Comparison of ENCODE assay signal across 31 cellular contexts in genomic region chr12:6437586-6437985, GRCh38. TPM values are rescaled to one million over a fixed set of nuclear protein-coding genes. Genes with fewer than 3 reads are reported as not detected.
A peak's percentile ranks its signal among the peaks of the same experiment; 100 is the strongest.
DNase-seq lines count a peak whose midpoint lies in the region; ATAC-seq, FAIRE-seq and TF ChIP-seq lines count a peak whose summit lies in the region.
"Had no signal": no experiment of that assay in that cellular context is flagged by ENCODE, and none has a peak within 500 bp of the region (broad histone marks: within the 10 kb centered on the region; RNA-seq: fewer than 3 reads in every experiment).

No MANE protein-coding gene starts in this region.

- H3K27me3 ChIP-seq in OCI-LY1 (ENCODE audit: insufficient read depth, low read length) (no peaks in the 10 kb centered on the region), HepG2 (ENCODE audit: control insufficient read depth in 1 of 2, insufficient read depth in 2 of 2, low read length in 2 of 2) (no peaks in the 10 kb centered on the region; a peak in 2 of 5 replicates), psoas muscle (ENCODE audit: insufficient read depth in 3 of 3, low read length in 2 of 3) (no peaks in the 10 kb centered on the region)
- H3K27me3 ChIP-seq: testis had no signal

- TF ChIP-seq POLR2A in HepG2 (IDR thresholded peaks at IDR 0.05; ENCODE audit: insufficient read depth in 1 of 2, low read depth in 2 of 2, low read length in 2 of 2): no peak

- TF ChIP-seq EP300 in HepG2 (IDR thresholded peaks at IDR 0.05; ENCODE audit: low read depth in 2 of 2, low read length in 2 of 2): no peak
- TF ChIP-seq EP300 in HepG2 (CRISPR knock-in tag; IDR thresholded peaks at IDR 0.05; ENCODE audit: borderline replicate concordance): no peak

- H3K79me2 ChIP-seq in OCI-LY1 (ENCODE audit: insufficient read depth, low read length): no peaks in the 10 kb centered on the region
- H3K79me2 ChIP-seq in HepG2 (ENCODE audit: insufficient read depth, low read length): no peaks in the 10 kb centered on the region

- peaks cover 41% of the 10 kb centered on the region for H3K4me1 Mint-ChIP-seq in activated CD4-positive, alpha-beta T cell treated with anti-CD3 and anti-CD28 coated beads, Interleukin-2, amount 10 ng/mL, durations not matched to agents 24 days and 14 days

- no peak for TF ChIP-seq RAD21 in HepG2 (CRISPR knock-in tag; IDR thresholded peaks at IDR 0.05)

- no peak for FAIRE-seq in HepG2 (lab: Jason Lieb, UNC)
- no peak for FAIRE-seq in frontal cortex (lab: Jason Lieb, UNC)
- FAIRE-seq: GM12891, HTR-8/SVneo, K562 had no signal

- no peaks in the 10 kb centered on the region for H3K27me3 Mint-ChIP-seq in activated CD4-positive, alpha-beta T cell treated with anti-CD3 and anti-CD28 coated beads, Interleukin-2, amount 10 ng/mL, durations not matched to agents 24 days and 14 days

- H3F3A ChIP-seq in OCI-LY1 (ENCODE audit: insufficient read depth, low read length): 0 out of 2 replicates have a peak, but pooled peaks cover 4% of the 10 kb centered on the region

- intact Hi-C loops in activated CD4-positive, alpha-beta T cell treated with anti-CD3 and anti-CD28 coated beads, Interleukin-2, amount 10 ng/mL, durations not matched to agents 24 days and 14 days (cut with micrococcal nuclease): no loop called here
- intact Hi-C loops in HepG2 (cut with micrococcal nuclease; ENCODE audit: unreplicated experiment) (no loop called here), psoas muscle (cut with DNase I) (no loop called here)

- ATAC-seq in HepG2: no peak
- no peak for ATAC-seq in psoas muscle
- ATAC-seq: K562 had no signal

- 53% methylated on average over 3 of the region's 3 CpGs for WGBS in HepG2 (ENCODE audit: low lambda C conversion rate)
- WGBS in psoas muscle, 3 donors: 82 to 91% (median 88%) methylated on average over 3 of the region's 3 CpGs

- no peaks in the 10 kb centered on the region for H3K9me3 Mint-ChIP-seq in activated CD4-positive, alpha-beta T cell treated with anti-CD3 and anti-CD28 coated beads, Interleukin-2, amount 10 ng/mL, durations not matched to agents 24 days and 14 days
- H3K9me3 Mint-ChIP-seq: activated T-helper 2 cell treated with anti-CD3 and anti-CD28 coated beads, Interferon-gamma antibody, Interleukin-2, Interleukin-4, amounts not matched to agents 10 μg/mL and 5 μg/mL and 100 μg/mL, durations not matched to agents 14 hours and 24 hours and 36 hours; immature natural killer cell; nephron progenitor cell had no signal

- no peak for DNase-seq in activated CD4-positive, alpha-beta T cell treated with anti-CD3 and anti-CD28 coated beads, Interleukin-2, amount 10 ng/mL, durations not matched to agents 24 days and 14 days
- DNase-seq in activated CD4-positive, alpha-beta T cell treated with anti-CD3 and anti-CD28 coated beads, Interleukin-2, amount 50 U/mL, for 4 hours: no peak
- DNase-seq in HepG2 (ENCODE audit: low spot score): no peak
- DNase-seq in frontal cortex (ENCODE audit: low spot score in 2 of 2): no peak
- no peak for DNase-seq in psoas muscle
- DNase-seq: 8988T; activated CD4-positive, alpha-beta T cell treated with anti-CD3 and anti-CD28 coated beads for 4 hours; caudate nucleus; COR-L47; effector CD8-positive, alpha-beta T cell; H7; immature natural killer cell; NCI-H1092; NCI-H1694; NCI-H2171; NCI-H82; nephron progenitor cell; SIG-M5; stimulated activated naive CD4-positive, alpha-beta T cell; testis had no signal

- CTCF ChIA-PET in HepG2 (lab: Yijun Ruan, JAX; ENCODE audit: low intra/inter-chr PET ratio, low total read pairs): no interaction called here

- no peaks in the 10 kb centered on the region for H3K36me3 ChIP-seq in OCI-LY1 (ENCODE audit: insufficient read depth, low read length)
- H3K36me3 ChIP-seq in HepG2 (replicated peaks in 1 of 2; ENCODE audit: control insufficient read depth in 1 of 2, insufficient read depth in 2 of 2, low read length in 2 of 2): no peaks in the 10 kb centered on the region
- H3K36me3 ChIP-seq in psoas muscle (ENCODE audit: insufficient read depth in 1 of 2, low read depth in 1 of 2): peaks cover 0 to 19% of the 10 kb centered on the region in 2 donors

- H3K9ac ChIP-seq in OCI-LY1 (ENCODE audit: low read length) (no peak overlapping the region), HepG2 (ENCODE audit: insufficient read depth, low read depth, low read length) (no peak overlapping the region)

- no TSS peak for BruUV-seq in HepG2 (replicated peaks; lab: Mats Ljungman, UMichigan)

- H3K36me3 Mint-ChIP-seq in activated CD4-positive, alpha-beta T cell treated with anti-CD3 and anti-CD28 coated beads, Interleukin-2, amount 10 ng/mL, durations not matched to agents 24 days and 14 days (ENCODE audit: low read depth): no peaks in the 10 kb centered on the region

- TF ChIP-seq CTCF in OCI-LY1 (IDR thresholded peaks at IDR 0.05; ENCODE audit: low read length) (no peak), HepG2 (CRISPR knock-in tag; IDR thresholded peaks at IDR 0.05) (no peak), psoas muscle (IDR thresholded peaks at IDR 0.05) (no peak)

- in situ Hi-C loops in HepG2 (cut with HindIII; ENCODE audit: extremely low pct_ligation_motif_present, low pct_unique_long_range_greater_than_20kb): no loop called here

- H3K4me3 Mint-ChIP-seq in activated CD4-positive, alpha-beta T cell treated with anti-CD3 and anti-CD28 coated beads, Interleukin-2, amount 10 ng/mL, durations not matched to agents 24 days and 14 days: no peak overlapping the region
- H3K4me3 Mint-ChIP-seq: immature natural killer cell, nephron progenitor cell had no signal

- peak overlapping the region; percentile 57 for H3K27ac Mint-ChIP-seq in activated CD4-positive, alpha-beta T cell treated with anti-CD3 and anti-CD28 coated beads, Interleukin-2, amount 10 ng/mL, durations not matched to agents 24 days and 14 days
- H3K27ac Mint-ChIP-seq: activated T-helper 2 cell treated with anti-CD3 and anti-CD28 coated beads, Interferon-gamma antibody, Interleukin-2, Interleukin-4, amounts not matched to agents 10 μg/mL and 5 μg/mL and 100 μg/mL, durations not matched to agents 14 hours and 24 hours and 36 hours; nephron progenitor cell had no signal

- H3K27ac ChIP-seq in OCI-LY1 (ENCODE audit: low read depth, low read length, poor library complexity, severe bottlenecking) (peak overlapping the region; percentile 50), HepG2 (ENCODE audit: extremely low read length, insufficient read depth, low read length) (no peak overlapping the region), psoas muscle (no peak overlapping the region)
- H3K27ac ChIP-seq: C4-2B, coronary artery, epithelial cell of prostate, testis had no signal

- H3K4me3 ChIP-seq in OCI-LY1 (ENCODE audit: low read depth, low read length, poor library complexity, severe bottlenecking): no peak overlapping the region
- H3K4me3 ChIP-seq in HepG2 (replicated peaks in 1 of 3; ENCODE audit: insufficient read depth in 1 of 3, low read depth in 2 of 3, low read length in 3 of 3): no peak overlapping the region
- H3K4me3 ChIP-seq in psoas muscle: no peak overlapping the region
- H3K4me3 ChIP-seq: coronary artery, K562, testis had no signal

- H3K9me2 ChIP-seq in OCI-LY1 (ENCODE audit: low read depth, low read length): no peaks in the 10 kb centered on the region

- H2AFZ ChIP-seq in OCI-LY1 (ENCODE audit: low read length) (no peak overlapping the region), HepG2 (ENCODE audit: low read length) (no peak overlapping the region)

- H3K4me2 ChIP-seq in OCI-LY1 (ENCODE audit: low read length) (no peak overlapping the region), HepG2 (ENCODE audit: low read depth, low read length) (no peak overlapping the region)

- no peaks in the 10 kb centered on the region for H3K9me3 ChIP-seq in OCI-LY1 (ENCODE audit: low read length)
- no peaks in the 10 kb centered on the region for H3K9me3 ChIP-seq in HepG2 (ENCODE audit: low read length)
- no peaks in the 10 kb centered on the region for H3K9me3 ChIP-seq in psoas muscle
- H3K9me3 ChIP-seq: testis had no signal

- H3K4me1 ChIP-seq in OCI-LY1 (ENCODE audit: insufficient read depth, low read length, severe bottlenecking): peaks cover 45% of the 10 kb centered on the region
- peaks cover 17% of the 10 kb centered on the region for H3K4me1 ChIP-seq in HepG2 (ENCODE audit: insufficient read depth, low read length)
- no peaks in the 10 kb centered on the region for H3K4me1 ChIP-seq in psoas muscle
- H3K4me1 ChIP-seq: testis had no signal

- H4K20me1 ChIP-seq in OCI-LY1 (ENCODE audit: insufficient read depth, low read length) (no peaks in the 10 kb centered on the region), HepG2 (ENCODE audit: insufficient read depth, low read length) (no peaks in the 10 kb centered on the region)

- POLR2A ChIA-PET in HepG2 (lab: Yijun Ruan, JAX): interaction anchor here (1.0 to 2.1 kb wide), 2 partner anchors 14 to 97 kb away, joined by 3 to 8 read pairs; partner anchors contain the start of genes GAPDH and TAPBPL

RNA-seq across cellular contexts. Expression of gene CD27, which starts 7.2 kb away (rescaled TPM):
- total RNA-seq in activated CD4-positive, alpha-beta T cell treated with anti-CD3 and anti-CD28 coated beads, Interleukin-2, amount 10 ng/mL, durations not matched to agents 24 days and 14 days: 74.0 and 77.7 TPM in 2 replicates
- total RNA-seq in HepG2 (2016; rRNA removed; fragmentation: Illumina TruSeq; extraction: Trizol): not detected in 2 replicates
- not detected in 2 replicates for total RNA-seq in HepG2 (2016; cell fraction: cytosol; rRNA removed; fragmentation: Illumina TruSeq; extraction: Trizol; ENCODE audit: low read depth)
- total RNA-seq in HepG2 (2016; cell fraction: insoluble cytoplasmic fraction; rRNA removed; fragmentation: Illumina TruSeq; extraction: Trizol): not detected in 2 replicates
- total RNA-seq in HepG2 (2016; cell fraction: membrane; rRNA removed; fragmentation: Illumina TruSeq; extraction: Trizol): not detected in 2 replicates
- not detected in 2 replicates for total RNA-seq in HepG2 (2016; cell fraction: nucleus; rRNA removed; fragmentation: Illumina TruSeq; extraction: Trizol)
- polyA plus RNA-seq in HepG2 (2011; rRNA removed): 0.12 and 0.18 TPM in 2 replicates
- 0.05 and 0.15 TPM in 2 replicates for polyA plus RNA-seq in HepG2 (2011; cell fraction: cytosol; rRNA removed)
- not detected in 2 replicates for polyA plus RNA-seq in HepG2 (2011; cell fraction: nucleus; rRNA removed)
- 0.17 TPM in 1 of 2 replicates, not detected in the other for polyA plus RNA-seq in HepG2 (2012)
- polyA plus RNA-seq in HepG2 (2016; cell fraction: cytosol; fragmentation: Illumina TruSeq; extraction: Trizol; ENCODE audit: low read depth): not detected in 2 replicates
- not detected in 2 replicates for polyA plus RNA-seq in HepG2 (2016; cell fraction: insoluble cytoplasmic fraction; fragmentation: Illumina TruSeq; extraction: Trizol; ENCODE audit: low read depth)
- polyA plus RNA-seq in HepG2 (2016; cell fraction: membrane; fragmentation: Illumina TruSeq; extraction: Trizol; ENCODE audit: low read depth): not detected in 2 replicates
- not detected in 2 replicates for polyA plus RNA-seq in HepG2 (2016; cell fraction: nucleus; fragmentation: Illumina TruSeq; extraction: Trizol; ENCODE audit: insufficient read depth, low read depth)
- 0.18 and 0.23 TPM in 2 replicates for polyA minus RNA-seq in HepG2 (2011; rRNA and poly(A)+ RNA removed; ENCODE audit: low replicate concordance)
- polyA minus RNA-seq in HepG2 (2011; cell fraction: cytosol; rRNA and poly(A)+ RNA removed): not detected in 2 replicates
- not detected in 2 replicates for polyA minus RNA-seq in HepG2 (2011; cell fraction: nucleus; rRNA and poly(A)+ RNA removed)
- 0.41 TPM for total RNA-seq in frontal cortex
- under 1 TPM in 2 of 4 donors, not detected in 2; 0.28 to 0.29 TPM for total RNA-seq in psoas muscle
- under 1 TPM in 1 of 3 donors, not detected in 2; 0.10 TPM for polyA plus RNA-seq in psoas muscle
- total RNA-seq: H7, M059J, NCI-H460, osteoblast had no signal
- polyA plus RNA-seq: K562 had no signal

RNA-seq across cellular contexts. Expression of gene TAPBPL, which starts 14.3 kb away (rescaled TPM):
- total RNA-seq in activated CD4-positive, alpha-beta T cell treated with anti-CD3 and anti-CD28 coated beads, Interleukin-2, amount 10 ng/mL, durations not matched to agents 24 days and 14 days: 31.9 and 33.0 TPM in 2 replicates
- total RNA-seq in HepG2 (2016; rRNA removed; fragmentation: Illumina TruSeq; extraction: Trizol): 3.2 and 10.0 TPM in 2 replicates
- total RNA-seq in HepG2 (2016; cell fraction: cytosol; rRNA removed; fragmentation: Illumina TruSeq; extraction: Trizol; ENCODE audit: low read depth): 1.6 and 1.7 TPM in 2 replicates
- 3.4 and 9.9 TPM in 2 replicates for total RNA-seq in HepG2 (2016; cell fraction: insoluble cytoplasmic fraction; rRNA removed; fragmentation: Illumina TruSeq; extraction: Trizol)
- 1.8 and 2.5 TPM in 2 replicates for total RNA-seq in HepG2 (2016; cell fraction: membrane; rRNA removed; fragmentation: Illumina TruSeq; extraction: Trizol)
- 9.2 and 10.0 TPM in 2 replicates for total RNA-seq in HepG2 (2016; cell fraction: nucleus; rRNA removed; fragmentation: Illumina TruSeq; extraction: Trizol)
- polyA plus RNA-seq in HepG2 (2011; rRNA removed): 14.0 and 14.5 TPM in 2 replicates
- polyA plus RNA-seq in HepG2 (2011; cell fraction: cytosol; rRNA removed): 10.0 and 15.1 TPM in 2 replicates
- polyA plus RNA-seq in HepG2 (2011; cell fraction: nucleus; rRNA removed): 23.3 and 24.2 TPM in 2 replicates
- 4.2 and 4.3 TPM in 2 replicates for polyA plus RNA-seq in HepG2 (2012)
- polyA plus RNA-seq in HepG2 (2016; cell fraction: cytosol; fragmentation: Illumina TruSeq; extraction: Trizol; ENCODE audit: low read depth): 1.7 TPM in 2 replicates
- polyA plus RNA-seq in HepG2 (2016; cell fraction: insoluble cytoplasmic fraction; fragmentation: Illumina TruSeq; extraction: Trizol; ENCODE audit: low read depth): 3.3 and 4.4 TPM in 2 replicates
- 2.9 and 3.9 TPM in 2 replicates for polyA plus RNA-seq in HepG2 (2016; cell fraction: membrane; fragmentation: Illumina TruSeq; extraction: Trizol; ENCODE audit: low read depth)
- 12.3 and 14.0 TPM in 2 replicates for polyA plus RNA-seq in HepG2 (2016; cell fraction: nucleus; fragmentation: Illumina TruSeq; extraction: Trizol; ENCODE audit: insufficient read depth, low read depth)
- 0.84 and 17.6 TPM in 2 replicates for polyA minus RNA-seq in HepG2 (2011; rRNA and poly(A)+ RNA removed; ENCODE audit: low replicate concordance)
- polyA minus RNA-seq in HepG2 (2011; cell fraction: cytosol; rRNA and poly(A)+ RNA removed): 3.3 and 3.5 TPM in 2 replicates
- polyA minus RNA-seq in HepG2 (2011; cell fraction: nucleus; rRNA and poly(A)+ RNA removed): 14.5 and 16.5 TPM in 2 replicates
- total RNA-seq in frontal cortex: 0.82 TPM
- total RNA-seq in psoas muscle: 10 to 100 TPM in 1 of 4 donors, 1 to 10 TPM in 3; 6.4 to 11.3 (median 8.4) TPM
- 1 to 10 TPM; 4.6 to 8.4 (median 4.9) TPM for polyA plus RNA-seq in psoas muscle

RNA-seq across cellular contexts. Expression of gene VAMP1, which starts 32.9 kb away (rescaled TPM):
- total RNA-seq in activated CD4-positive, alpha-beta T cell treated with anti-CD3 and anti-CD28 coated beads, Interleukin-2, amount 10 ng/mL, durations not matched to agents 24 days and 14 days: 50.0 and 51.2 TPM in 2 replicates
- total RNA-seq in HepG2 (2016; rRNA removed; fragmentation: Illumina TruSeq; extraction: Trizol): 0.45 and 2.5 TPM in 2 replicates
- 0.81 TPM in 1 of 2 replicates, not detected in the other for total RNA-seq in HepG2 (2016; cell fraction: cytosol; rRNA removed; fragmentation: Illumina TruSeq; extraction: Trizol; ENCODE audit: low read depth)
- 0.97 and 3.1 TPM in 2 replicates for total RNA-seq in HepG2 (2016; cell fraction: insoluble cytoplasmic fraction; rRNA removed; fragmentation: Illumina TruSeq; extraction: Trizol)
- 0.59 and 0.68 TPM in 2 replicates for total RNA-seq in HepG2 (2016; cell fraction: membrane; rRNA removed; fragmentation: Illumina TruSeq; extraction: Trizol)
- total RNA-seq in HepG2 (2016; cell fraction: nucleus; rRNA removed; fragmentation: Illumina TruSeq; extraction: Trizol): 5.5 and 5.9 TPM in 2 replicates
- polyA plus RNA-seq in HepG2 (2011; rRNA removed): 7.4 and 8.0 TPM in 2 replicates
- 2.5 and 2.8 TPM in 2 replicates for polyA plus RNA-seq in HepG2 (2011; cell fraction: cytosol; rRNA removed)
- 25.6 and 29.4 TPM in 2 replicates for polyA plus RNA-seq in HepG2 (2011; cell fraction: nucleus; rRNA removed)
- 3.2 and 3.5 TPM in 2 replicates for polyA plus RNA-seq in HepG2 (2012)
- 0.18 and 0.24 TPM in 2 replicates for polyA plus RNA-seq in HepG2 (2016; cell fraction: cytosol; fragmentation: Illumina TruSeq; extraction: Trizol; ENCODE audit: low read depth)
- 1.4 and 2.2 TPM in 2 replicates for polyA plus RNA-seq in HepG2 (2016; cell fraction: insoluble cytoplasmic fraction; fragmentation: Illumina TruSeq; extraction: Trizol; ENCODE audit: low read depth)
- 0.49 and 0.91 TPM in 2 replicates for polyA plus RNA-seq in HepG2 (2016; cell fraction: membrane; fragmentation: Illumina TruSeq; extraction: Trizol; ENCODE audit: low read depth)
- polyA plus RNA-seq in HepG2 (2016; cell fraction: nucleus; fragmentation: Illumina TruSeq; extraction: Trizol; ENCODE audit: insufficient read depth, low read depth): 12.1 and 15.4 TPM in 2 replicates
- 5.9 and 16.5 TPM in 2 replicates for polyA minus RNA-seq in HepG2 (2011; rRNA and poly(A)+ RNA removed; ENCODE audit: low replicate concordance)
- polyA minus RNA-seq in HepG2 (2011; cell fraction: cytosol; rRNA and poly(A)+ RNA removed): 0.99 and 1.8 TPM in 2 replicates
- 9.4 and 13.9 TPM in 2 replicates for polyA minus RNA-seq in HepG2 (2011; cell fraction: nucleus; rRNA and poly(A)+ RNA removed)
- total RNA-seq in frontal cortex: 1.2 TPM
- 1 to 10 TPM; 1.5 to 6.2 (median 3.2) TPM for total RNA-seq in psoas muscle
- polyA plus RNA-seq in psoas muscle: 10 to 100 TPM in 1 of 3 donors, 1 to 10 TPM in 2; 1.9 to 16.9 (median 2.1) TPM

RNA-seq across cellular contexts. Expression of gene LTBR, which starts 53.6 kb away (rescaled TPM):
- 1.7 and 2.1 TPM in 2 replicates for total RNA-seq in activated CD4-positive, alpha-beta T cell treated with anti-CD3 and anti-CD28 coated beads, Interleukin-2, amount 10 ng/mL, durations not matched to agents 24 days and 14 days
- total RNA-seq in HepG2 (2016; rRNA removed; fragmentation: Illumina TruSeq; extraction: Trizol) (12.1 and 34.8 TPM in 2 replicates), frontal cortex (2.4 TPM), psoas muscle (10 to 100 TPM; 23.7 to 38.6 (median 34.1) TPM)
- total RNA-seq in HepG2 (2016; cell fraction: cytosol; rRNA removed; fragmentation: Illumina TruSeq; extraction: Trizol; ENCODE audit: low read depth): 24.4 and 24.5 TPM in 2 replicates
- 11.6 and 40.0 TPM in 2 replicates for total RNA-seq in HepG2 (2016; cell fraction: insoluble cytoplasmic fraction; rRNA removed; fragmentation: Illumina TruSeq; extraction: Trizol)
- 34.7 and 35.3 TPM in 2 replicates for total RNA-seq in HepG2 (2016; cell fraction: membrane; rRNA removed; fragmentation: Illumina TruSeq; extraction: Trizol)
- 39.7 and 43.6 TPM in 2 replicates for total RNA-seq in HepG2 (2016; cell fraction: nucleus; rRNA removed; fragmentation: Illumina TruSeq; extraction: Trizol)
- polyA plus RNA-seq in HepG2 (2011; rRNA removed) (31.4 and 39.0 TPM in 2 replicates), psoas muscle (10 to 100 TPM; 15.3 to 38.8 (median 34.5) TPM)
- 23.7 and 29.3 TPM in 2 replicates for polyA plus RNA-seq in HepG2 (2011; cell fraction: cytosol; rRNA removed)
- 82.9 and 92.1 TPM in 2 replicates for polyA plus RNA-seq in HepG2 (2011; cell fraction: nucleus; rRNA removed)
- 25.8 and 37.8 TPM in 2 replicates for polyA plus RNA-seq in HepG2 (2012)
- 19.3 and 21.0 TPM in 2 replicates for polyA plus RNA-seq in HepG2 (2016; cell fraction: cytosol; fragmentation: Illumina TruSeq; extraction: Trizol; ENCODE audit: low read depth)
- polyA plus RNA-seq in HepG2 (2016; cell fraction: insoluble cytoplasmic fraction; fragmentation: Illumina TruSeq; extraction: Trizol; ENCODE audit: low read depth): 16.0 and 16.4 TPM in 2 replicates
- polyA plus RNA-seq in HepG2 (2016; cell fraction: membrane; fragmentation: Illumina TruSeq; extraction: Trizol; ENCODE audit: low read depth): 27.4 and 28.3 TPM in 2 replicates
- polyA plus RNA-seq in HepG2 (2016; cell fraction: nucleus; fragmentation: Illumina TruSeq; extraction: Trizol; ENCODE audit: insufficient read depth, low read depth): 117 and 123 TPM in 2 replicates
- polyA minus RNA-seq in HepG2 (2011; rRNA and poly(A)+ RNA removed; ENCODE audit: low replicate concordance): 16.2 and 29.7 TPM in 2 replicates
- 11.5 and 14.0 TPM in 2 replicates for polyA minus RNA-seq in HepG2 (2011; cell fraction: cytosol; rRNA and poly(A)+ RNA removed)
- polyA minus RNA-seq in HepG2 (2011; cell fraction: nucleus; rRNA and poly(A)+ RNA removed): 22.4 and 34.2 TPM in 2 replicates

RNA-seq across cellular contexts. Expression of gene MRPL51, which starts 55.5 kb away (rescaled TPM):
- 277 and 280 TPM in 2 replicates for total RNA-seq in activated CD4-positive, alpha-beta T cell treated with anti-CD3 and anti-CD28 coated beads, Interleukin-2, amount 10 ng/mL, durations not matched to agents 24 days and 14 days
- total RNA-seq in HepG2 (2016; rRNA removed; fragmentation: Illumina TruSeq; extraction: Trizol) (278 and 343 TPM in 2 replicates), frontal cortex (27.3 TPM), psoas muscle (100 to 1,000 TPM; 202 to 250 (median 227) TPM)
- total RNA-seq in HepG2 (2016; cell fraction: cytosol; rRNA removed; fragmentation: Illumina TruSeq; extraction: Trizol; ENCODE audit: low read depth): 189 and 218 TPM in 2 replicates
- total RNA-seq in HepG2 (2016; cell fraction: insoluble cytoplasmic fraction; rRNA removed; fragmentation: Illumina TruSeq; extraction: Trizol): 286 and 361 TPM in 2 replicates
- 199 and 207 TPM in 2 replicates for total RNA-seq in HepG2 (2016; cell fraction: membrane; rRNA removed; fragmentation: Illumina TruSeq; extraction: Trizol)
- total RNA-seq in HepG2 (2016; cell fraction: nucleus; rRNA removed; fragmentation: Illumina TruSeq; extraction: Trizol): 80.6 and 104 TPM in 2 replicates
- polyA plus RNA-seq in HepG2 (2011; rRNA removed) (52.5 and 64.8 TPM in 2 replicates), psoas muscle (100 to 1,000 TPM; 153 to 217 (median 180) TPM)
- 82.5 and 89.0 TPM in 2 replicates for polyA plus RNA-seq in HepG2 (2011; cell fraction: cytosol; rRNA removed)
- polyA plus RNA-seq in HepG2 (2011; cell fraction: nucleus; rRNA removed): 20.2 and 20.8 TPM in 2 replicates
- 128 and 181 TPM in 2 replicates for polyA plus RNA-seq in HepG2 (2012)
- 188 and 220 TPM in 2 replicates for polyA plus RNA-seq in HepG2 (2016; cell fraction: cytosol; fragmentation: Illumina TruSeq; extraction: Trizol; ENCODE audit: low read depth)
- polyA plus RNA-seq in HepG2 (2016; cell fraction: insoluble cytoplasmic fraction; fragmentation: Illumina TruSeq; extraction: Trizol; ENCODE audit: low read depth): 342 and 349 TPM in 2 replicates
- polyA plus RNA-seq in HepG2 (2016; cell fraction: membrane; fragmentation: Illumina TruSeq; extraction: Trizol; ENCODE audit: low read depth): 177 and 178 TPM in 2 replicates
- polyA plus RNA-seq in HepG2 (2016; cell fraction: nucleus; fragmentation: Illumina TruSeq; extraction: Trizol; ENCODE audit: insufficient read depth, low read depth): 114 and 136 TPM in 2 replicates
- polyA minus RNA-seq in HepG2 (2011; rRNA and poly(A)+ RNA removed; ENCODE audit: low replicate concordance): 25.3 and 67.0 TPM in 2 replicates
- polyA minus RNA-seq in HepG2 (2011; cell fraction: cytosol; rRNA and poly(A)+ RNA removed): 12.4 and 18.6 TPM in 2 replicates
- 10.1 and 13.3 TPM in 2 replicates for polyA minus RNA-seq in HepG2 (2011; cell fraction: nucleus; rRNA and poly(A)+ RNA removed)

Comparison
In these comparisons a context has a peak if more than half of its experiments do, and no peak if none do; other contexts are left out.
1. RNA of gene CD27, which starts 7.2 kb away (total RNA-seq): 74.0 to 77.7 TPM in activated CD4-positive, alpha-beta T cell treated with anti-CD3 and anti-CD28 coated beads, Interleukin-2, amount 10 ng/mL, durations not matched to agents 24 days and 14 days; 0.41 TPM in frontal cortex (single experiment), 0.28 to 0.29 TPM in psoas muscle and not detected in HepG2; every median in the first group is over 10 times any median in the second.